8 cellular contexts compared by ENCODE assay signal in genomic region chr17:38333635-38334295, GRCh38. TPM values are rescaled to one million over a fixed set of nuclear protein-coding genes. Genes with fewer than 3 reads are reported as not detected.
DNase-seq lines count a peak whose midpoint lies in the region; ATAC-seq and TF ChIP-seq lines count a peak whose summit lies in the region.

No MANE protein-coding gene starts in this region.

- intact Hi-C loops in adrenal gland (cut with DNase I), result loop anchor here in 1 of 2 donors (10.0 kb wide), 1 partner anchor 331 kb away; no protein-coding TSS in a partner anchor
- intact Hi-C loops in lower lobe of right lung (cut with DNase I), result no loop called here

- no peak for TF ChIP-seq POLR2A in adrenal gland (IDR thresholded peaks at IDR 0.05)

- no peak overlapping the region for H3K9ac ChIP-seq in OCI-LY3 (ENCODE audit: low read length)

- H3K4me1 ChIP-seq in OCI-LY3 (ENCODE audit: low read length), result no peaks in the 10 kb centered on the region
- H3K4me1 ChIP-seq in adrenal gland (replicated peaks in 1 of 2), result no peaks in the 10 kb centered on the region
- H3K4me1 ChIP-seq in lower lobe of right lung, result no peaks in the 10 kb centered on the region

- TF ChIP-seq CTCF in OCI-LY3 (IDR thresholded peaks at IDR 0.05; ENCODE audit: low read depth, low read length) (peak; percentile 85), adrenal gland (IDR thresholded peaks at IDR 0.05) (peak in 5 of 6 experiments; percentile 15 to 39 (median 35)), lower lobe of right lung (IDR thresholded peaks at IDR 0.05) (peak; percentile 51)

- H2AFZ ChIP-seq in OCI-LY3 (ENCODE audit: low read depth, low read length), result no peak overlapping the region

- no peaks in the 10 kb centered on the region for H4K20me1 ChIP-seq in OCI-LY3 (ENCODE audit: insufficient read depth, low read length)

- ATAC-seq in lower lobe of right lung, result peak in 1 of 2 donors; percentile 42
- ATAC-seq in GM19463 (IDR thresholded peaks at IDR 0.05; ENCODE audit: unreplicated experiment), result no peak

- WGBS in adrenal gland, 4 donors, result 42 to 65% (median 57%) methylated on average over 8 to 12 of the region's 12 CpGs

- no peaks in the 10 kb centered on the region for H3K27me3 ChIP-seq in OCI-LY3 (ENCODE audit: low read depth, low read length)
- peaks cover 8% of the 10 kb centered on the region for H3K27me3 ChIP-seq in adrenal gland
- H3K27me3 ChIP-seq in lower lobe of right lung (ENCODE audit: low read depth), result peaks cover 10% of the 10 kb centered on the region

- H3K36me3 ChIP-seq in OCI-LY3 (replicated peaks; ENCODE audit: low read depth, low read length), result no peaks in the 10 kb centered on the region
- H3K36me3 ChIP-seq in adrenal gland (replicated peaks in 1 of 2), result no peaks in the 10 kb centered on the region
- no peaks in the 10 kb centered on the region for H3K36me3 ChIP-seq in lower lobe of right lung

- no peak overlapping the region for H3K4me3 ChIP-seq in OCI-LY3 (ENCODE audit: low read length)
- H3K4me3 ChIP-seq in adrenal gland, result no peak overlapping the region
- no peak overlapping the region for H3K4me3 ChIP-seq in lower lobe of right lung

- DNase-seq in 8988T (peak; percentile 36), GDM1 (lab: John Stamatoyannopoulos, UW) (peak; percentile 40), adrenal gland (peak in 3 of 7 donors; percentile 31 to 43 (median 43)), lower lobe of right lung (peak; percentile 56), epidermal melanocyte (ENCODE audit: insufficient read length, low spot score) (no peak), cortex of kidney (lab: John Stamatoyannopoulos, UW) (no peak)

- no peaks in the 10 kb centered on the region for H3K9me3 ChIP-seq in OCI-LY3 (ENCODE audit: insufficient read depth, low read length)
- H3K9me3 ChIP-seq in adrenal gland (replicated peaks in 1 of 3), result no peaks in the 10 kb centered on the region
- H3K9me3 ChIP-seq in lower lobe of right lung, result no peaks in the 10 kb centered on the region

- H3K79me2 ChIP-seq in OCI-LY3 (ENCODE audit: low read length), result no peaks in the 10 kb centered on the region

- H3K27ac ChIP-seq in OCI-LY3 (ENCODE audit: low read length), result no peak overlapping the region
- no peak overlapping the region for H3K27ac ChIP-seq in adrenal gland
- H3K27ac ChIP-seq in lower lobe of right lung, result no peak overlapping the region

- H3K4me2 ChIP-seq in OCI-LY3 (ENCODE audit: low read length), result no peak overlapping the region

RNA-seq across cellular contexts. Expression of gene GPR179, which starts 10.0 kb away (rescaled TPM):
- total RNA-seq in adrenal gland (under 1 TPM in 4 of 8 donors, not detected in 4; under 0.01 to 0.28 (median 0.09) TPM), lower lobe of right lung (0.15 TPM)
- under 1 TPM; 0.05 to 0.32 (median 0.07) TPM for polyA plus RNA-seq in adrenal gland

RNA-seq across cellular contexts. Expression of gene SOCS7, which starts 17.9 kb away (rescaled TPM):
- 10 to 100 TPM; 17.2 to 51.3 (median 22.0) TPM for total RNA-seq in adrenal gland
- polyA plus RNA-seq in adrenal gland, result 10 to 100 TPM in 1 of 3 donors, 1 to 10 TPM in 2; 2.7 to 18.4 (median 6.1) TPM
- total RNA-seq in lower lobe of right lung, result 23.0 TPM

RNA-seq across cellular contexts. Expression of gene MRPL45, which starts 36.8 kb away (rescaled TPM):
- total RNA-seq in adrenal gland (10 to 100 TPM; 25.4 to 45.4 (median 37.2) TPM), lower lobe of right lung (26.7 TPM)
- polyA plus RNA-seq in adrenal gland, result 10 to 100 TPM; 12.7 to 48.5 (median 14.3) TPM

Comparison
In these comparisons a context has a peak if more than half of its experiments do, and no peak if none do; other contexts are left out.
1. DNase-seq: peak in 8988T (single experiment), GDM1 (single experiment) and lower lobe of right lung (single experiment); none in epidermal melanocyte (single experiment) and cortex of kidney (single experiment).
2. CTCF ChIP-seq: peak in every context shown above with its lines; median percentile 85 in OCI-LY3; 51 in lower lobe of right lung; 35 in adrenal gland.